8 cellular contexts compared by ENCODE assay signal in the genomic region with DNA sequence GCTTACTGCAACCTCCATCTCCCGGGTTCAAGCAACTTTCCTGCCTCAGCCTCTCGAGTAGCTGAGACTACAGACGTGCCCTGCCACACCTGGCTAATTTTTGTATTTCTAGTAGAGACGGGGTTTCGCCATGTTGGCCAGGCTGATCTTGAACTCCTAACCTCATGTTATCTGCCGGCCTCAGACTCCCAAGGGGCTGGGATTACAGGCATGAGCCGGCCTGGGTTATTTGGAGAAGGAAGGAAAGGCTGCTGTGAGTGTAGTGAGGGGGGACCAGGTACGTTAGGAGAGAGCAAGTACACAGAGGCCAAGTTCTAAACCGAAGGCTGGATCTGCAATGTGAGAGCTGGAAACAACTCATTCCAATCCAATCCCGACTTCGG. TPM values are rescaled to one million over a fixed set of nuclear protein-coding genes. Genes with fewer than 3 reads are reported as not detected.
A peak's percentile ranks its signal among the peaks of the same experiment; 100 is the strongest.
DNase-seq lines count a peak whose midpoint lies in the region; ATAC-seq and TF ChIP-seq lines count a peak whose summit lies in the region.
"Had no signal": no experiment of that assay in that cellular context is flagged by ENCODE, and none has a peak within 500 bp of the region (broad histone marks: within the 10 kb centered on the region; RNA-seq: fewer than 3 reads in every experiment).

No MANE protein-coding gene starts in this region.

- H3K4me1 ChIP-seq in GM23248 (ENCODE audit: insufficient read depth) (peaks cover 6% of the 10 kb centered on the region), osteoblast (ENCODE audit: insufficient read depth, low read length) (peaks cover 9% of the 10 kb centered on the region)

- H3K36me3 ChIP-seq in GM23248 (ENCODE audit: low read depth) (no peaks in the 10 kb centered on the region), osteoblast (ENCODE audit: insufficient read depth, low read length) (no peaks in the 10 kb centered on the region)

- in situ Hi-C loops in GM23248 (cut with MboI) (no loop called here), G401 (cut with HindIII; ENCODE audit: low sequenced_read_pairs) (no loop called here)

- peak overlapping the region; percentile 55 for H3K4me3 ChIP-seq in GM23248
- H3K4me3 ChIP-seq in osteoblast (ENCODE audit: insufficient read depth, low read length): peak overlapping the region; percentile 67

- H3K9me2 ChIP-seq in GM23248 (ENCODE audit: insufficient read depth): no peaks in the 10 kb centered on the region

- H4K20me1 ChIP-seq in GM23248 (ENCODE audit: insufficient read depth) (no peaks in the 10 kb centered on the region), osteoblast (ENCODE audit: insufficient read depth, low read length) (no peaks in the 10 kb centered on the region)

- WGBS in GM23248 (ENCODE audit: low coverage in 1 of 2, low lambda C conversion rate in 2 of 2, missing lambda C conversion rate in 2 of 2), 2 experiments: 41 to 42% methylated on average over 11 of the region's 11 CpGs

- H2AFZ ChIP-seq in GM23248: peak overlapping the region; percentile 80
- H2AFZ ChIP-seq in osteoblast (ENCODE audit: low read length): peak overlapping the region; percentile 74

- H3F3A ChIP-seq in GM23248 (ENCODE audit: insufficient read depth): no peaks in the 10 kb centered on the region

- no peaks in the 10 kb centered on the region for H3K79me2 ChIP-seq in GM23248 (ENCODE audit: insufficient read depth)
- no peaks in the 10 kb centered on the region for H3K79me2 ChIP-seq in osteoblast (ENCODE audit: insufficient read depth, low read length)

- no peak for TF ChIP-seq CTCF in osteoblast (IDR thresholded peaks at IDR 0.05; ENCODE audit: extremely low read depth, low read depth, low read length)

- H3K27ac ChIP-seq in GM23248 (no peak overlapping the region), cingulate gyrus (ENCODE audit: low read depth, low read length) (peak overlapping the region; percentile 47), osteoblast (ENCODE audit: low read depth, low read length) (peak overlapping the region; percentile 8)

- H3K4me2 ChIP-seq in GM23248 (ENCODE audit: unreplicated experiment) (peak overlapping the region; percentile 71), osteoblast (ENCODE audit: insufficient read depth, low read length) (peak overlapping the region; percentile 79)

- no peak for ATAC-seq in GM21447 (IDR thresholded peaks at IDR 0.05; ENCODE audit: unreplicated experiment)

- H3K9me3 ChIP-seq in GM23248 (ENCODE audit: low read depth): no peaks in the 10 kb centered on the region
- no peaks in the 10 kb centered on the region for H3K9me3 ChIP-seq in osteoblast (ENCODE audit: low read depth, low read length)

- H3K27me3 ChIP-seq in GM23248 (replicated peaks; ENCODE audit: insufficient read depth): no peaks in the 10 kb centered on the region
- no peaks in the 10 kb centered on the region for H3K27me3 ChIP-seq in osteoblast (ENCODE audit: insufficient read depth, low read length)

- DNase-seq in GM23248 (no peak), osteoblast (ENCODE audit: insufficient read length, low spot score, missing footprints) (no peak), NCI-H1436 treated with DMSO at 0.1 percent for 48 hours (lab: John Stamatoyannopoulos, UW) (no peak), G401 (ENCODE audit: low spot score) (no peak)
- DNase-seq: activated CD4-positive, alpha-beta T cell treated with anti-CD3 and anti-CD28 coated beads for 1 hour had no signal

- peak overlapping the region; percentile 36; the same call in 1 of the 2 replicates for H3K9ac ChIP-seq in GM23248

RNA-seq across cellular contexts. Expression of a gene that starts 0.5 kb away (rescaled TPM):
- total RNA-seq in GM23248 (2014; rRNA removed; shearing (Covaris generic)): 4.0 TPM in 1 of 2 replicates, not detected in the other
- polyA plus RNA-seq in GM23248 (2016; fragmentation: Nextera tagmentation; extraction: Ambion mirVana): 0.57 and 0.79 TPM in 2 replicates
- total RNA-seq in osteoblast: 0.29 and 1.4 TPM in 2 replicates
- 0.37 and 4.1 TPM in 2 replicates for total RNA-seq in G401 (2014; rRNA removed; shearing (Covaris generic))

RNA-seq across cellular contexts. Expression of a gene that starts 17.6 kb away (rescaled TPM):
- 96.6 and 115 TPM in 2 replicates for total RNA-seq in GM23248 (2014; rRNA removed; shearing (Covaris generic))
- 143 and 155 TPM in 2 replicates for polyA plus RNA-seq in GM23248 (2016; fragmentation: Nextera tagmentation; extraction: Ambion mirVana)
- 66.3 and 78.5 TPM in 2 replicates for total RNA-seq in osteoblast
- 175 and 216 TPM in 2 replicates for total RNA-seq in G401 (2014; rRNA removed; shearing (Covaris generic))

RNA-seq across cellular contexts. Expression of a gene that starts 24.4 kb away (rescaled TPM):
- not detected in 2 replicates for total RNA-seq in GM23248 (2014; rRNA removed; shearing (Covaris generic))
- polyA plus RNA-seq in GM23248 (2016; fragmentation: Nextera tagmentation; extraction: Ambion mirVana): not detected in 2 replicates
- not detected in 2 replicates for total RNA-seq in osteoblast
- total RNA-seq in G401 (2014; rRNA removed; shearing (Covaris generic)): not detected in 2 replicates
- polyA plus RNA-seq: esophagus had no signal

RNA-seq across cellular contexts. Expression of a gene that starts 30.9 kb away (rescaled TPM):
- 14.9 and 17.5 TPM in 2 replicates for total RNA-seq in GM23248 (2014; rRNA removed; shearing (Covaris generic))
- 17.2 and 17.7 TPM in 2 replicates for polyA plus RNA-seq in GM23248 (2016; fragmentation: Nextera tagmentation; extraction: Ambion mirVana)
- total RNA-seq in osteoblast: 12.3 and 13.0 TPM in 2 replicates
- 10.1 and 12.8 TPM in 2 replicates for total RNA-seq in G401 (2014; rRNA removed; shearing (Covaris generic))

RNA-seq across cellular contexts. Expression of a gene that starts 44.7 kb away (rescaled TPM):
- total RNA-seq in GM23248 (2014; rRNA removed; shearing (Covaris generic)): 8.0 and 14.9 TPM in 2 replicates
- 12.8 and 13.2 TPM in 2 replicates for polyA plus RNA-seq in GM23248 (2016; fragmentation: Nextera tagmentation; extraction: Ambion mirVana)
- total RNA-seq in osteoblast: 7.6 and 9.7 TPM in 2 replicates
- total RNA-seq in G401 (2014; rRNA removed; shearing (Covaris generic)): 52.3 and 52.9 TPM in 2 replicates
